In genomic region chr1:112666917-112667316, GRCh38 we compare ENCODE assay signal across 1 cellular context.
TF ChIP-seq lines count a peak whose summit lies in the region.

No MANE protein-coding gene starts in this region.

TF ChIP-seq in SK-N-SH, 30 proteins besides CTCF, POLR2A, EP300 and RAD21:
- TF ChIP-seq TCF12 (IDR thresholded peaks at IDR 0.05) (no peak), MAX (IDR thresholded peaks at IDR 0.05; ENCODE audit: low read depth) (no peak), ZBTB33 (IDR thresholded peaks at IDR 0.05; ENCODE audit: borderline replicate concordance, low read depth) (no peak), USF2 (IDR thresholded peaks at IDR 0.05; ENCODE audit: borderline replicate concordance, low read depth, low read length) (no peak), JUND (IDR thresholded peaks at IDR 0.05) (no peak), ELF1 (IDR thresholded peaks at IDR 0.05) (no peak)
